Comparison of ENCODE assay signal across 25 cellular contexts in the genomic region with DNA sequence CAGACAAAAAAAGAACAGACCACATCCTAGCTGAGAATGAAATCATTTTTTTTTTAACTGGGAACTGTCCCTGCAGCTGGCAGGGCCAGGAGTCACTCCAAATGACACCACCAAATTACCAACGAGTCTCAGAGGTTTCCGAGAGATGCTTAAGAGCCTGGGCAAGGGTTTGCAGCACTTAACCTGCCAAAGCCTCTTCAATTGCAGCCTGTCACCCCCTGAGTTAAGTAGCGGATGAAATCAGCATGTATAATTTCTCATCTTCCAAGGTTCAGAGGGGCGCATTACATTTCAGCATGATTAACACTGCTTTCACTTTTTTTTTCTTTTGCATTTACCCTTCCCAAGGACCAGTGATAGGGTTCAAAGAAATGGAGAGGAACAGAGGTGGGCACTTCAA.
"Had no signal": no experiment of that assay in that cellular context is flagged by ENCODE, and none has a peak within 500 bp of the region (broad histone marks: within the 10 kb centered on the region; RNA-seq: fewer than 3 reads in every experiment).

No MANE protein-coding gene starts in this region.

- DNase-seq: effector memory CD8-positive, alpha-beta T cell; esophagus squamous epithelium; foreskin fibroblast; glutamatergic neuron; immature natural killer cell; kidney; left cardiac atrium; left ventricle myocardium inferior; lower lobe of right lung; mesenchymal stem cell; naive B cell; posterior cingulate gyrus; spleen; stimulated activated CD4-positive, alpha-beta T cell treated with anti-CD3 and anti-CD28 coated beads, Interleukin-15, amount 100 ng/mL, for 24 hours; stimulated activated CD4-positive, alpha-beta T cell treated with anti-CD3 and anti-CD28 coated beads, Interleukin-2, amount 100 ng/mL, for 24 hours; stimulated activated CD4-positive, alpha-beta T cell treated with anti-CD3 and anti-CD28 coated beads, Interleukin-4, amount 100 ng/mL, for 4 hours; stimulated activated naive CD4-positive, alpha-beta T cell; stomach; substantia nigra; transverse colon had no signal

- H3K4me3 Mint-ChIP-seq: dendritic cell treated with granulocyte-macrophage colony-stimulating factor and Interleukin-4, amounts not matched to agents 40 ng/mL and 50 ng/mL, for 4 days; effector memory CD8-positive, alpha-beta T cell; immature natural killer cell; naive B cell; nephron had no signal

- H3K36me3 Mint-ChIP-seq: immature natural killer cell had no signal

- H3K4me1 ChIP-seq: esophagus squamous epithelium, gastroesophageal sphincter, left ventricle myocardium inferior, lower lobe of right lung, spleen, stomach, transverse colon had no signal

- H3K9me3 ChIP-seq: esophagus squamous epithelium, gastroesophageal sphincter, left ventricle myocardium inferior, lower lobe of right lung, spleen, stomach, thoracic aorta, transverse colon had no signal

- H3K27me3 Mint-ChIP-seq: effector memory CD8-positive, alpha-beta T cell had no signal

- H3K4me3 ChIP-seq: esophagus squamous epithelium, gastroesophageal sphincter, left ventricle myocardium inferior, lower lobe of right lung, spleen, stomach, thoracic aorta, transverse colon had no signal

- H3K27ac ChIP-seq: esophagus squamous epithelium, gastroesophageal sphincter, left ventricle myocardium inferior, lower lobe of right lung, spleen, stomach, thoracic aorta, transverse colon had no signal

- H3K27ac Mint-ChIP-seq: dendritic cell treated with granulocyte-macrophage colony-stimulating factor and Interleukin-4, amounts not matched to agents 40 ng/mL and 50 ng/mL, for 4 days; effector memory CD8-positive, alpha-beta T cell; immature natural killer cell; naive B cell; nephron had no signal

- ATAC-seq: effector memory CD8-positive, alpha-beta T cell; gastroesophageal sphincter; left cardiac atrium; lower lobe of right lung; sciatic nerve had no signal

- H3K27me3 ChIP-seq: gastroesophageal sphincter, stomach, transverse colon had no signal

- H3K9me3 Mint-ChIP-seq: dendritic cell treated with granulocyte-macrophage colony-stimulating factor and Interleukin-4, amounts not matched to agents 40 ng/mL and 50 ng/mL, for 4 days; nephron had no signal

- H3K36me3 ChIP-seq: esophagus squamous epithelium, gastroesophageal sphincter, left ventricle myocardium inferior, lower lobe of right lung, spleen, stomach, thoracic aorta, transverse colon had no signal

- H3K4me1 Mint-ChIP-seq: immature natural killer cell, naive B cell, nephron had no signal
